In genomic region chr3:125125822-125126245, GRCh38 we compare ENCODE assay signal across 10 cellular contexts.
DNase-seq lines count a peak whose midpoint lies in the region; ATAC-seq and TF ChIP-seq lines count a peak whose summit lies in the region.
"Had no signal": no experiment of that assay in that cellular context is flagged by ENCODE, and none has a peak within 500 bp of the region (broad histone marks: within the 10 kb centered on the region; RNA-seq: fewer than 3 reads in every experiment).

No MANE protein-coding gene starts in this region.

- H3K36me3 ChIP-seq in naive thymus-derived CD4-positive, alpha-beta T cell (ENCODE audit: control insufficient read depth in 2 of 3, insufficient read depth in 3 of 3, low read length in 3 of 3): no peaks in the 10 kb centered on the region

- POLR2A ChIA-PET in naive thymus-derived CD4-positive, alpha-beta T cell (lab: Charles Lee): interaction anchor here (0.5 to 1.4 kb wide), 2 partner anchors 15 to 281 kb away, joined by 3 to 4 read pairs; no protein-coding TSS in a partner anchor

- peaks cover 12 to 63% (median 27%) of the 10 kb centered on the region in 7 donors for H3K4me1 Mint-ChIP-seq in naive thymus-derived CD4-positive, alpha-beta T cell

- peaks cover 5 to 17% of the 10 kb centered on the region in 2 donors for H3K4me1 ChIP-seq in naive thymus-derived CD4-positive, alpha-beta T cell (ENCODE audit: control insufficient read depth in 2 of 2, insufficient read depth in 2 of 2, low read length in 2 of 2)

- no peak overlapping the region for H3K27ac ChIP-seq in naive thymus-derived CD4-positive, alpha-beta T cell (ENCODE audit: low read depth, low read length)
- H3K27ac ChIP-seq in coronary artery: no peak overlapping the region

- no peaks in the 10 kb centered on the region for H3K9me3 Mint-ChIP-seq in naive thymus-derived CD4-positive, alpha-beta T cell

- H3K4me3 Mint-ChIP-seq in naive thymus-derived CD4-positive, alpha-beta T cell: peak overlapping the region in 1 of 10 donors; percentile 40

- CTCF ChIA-PET in naive thymus-derived CD4-positive, alpha-beta T cell (lab: Charles Lee): no interaction called here

- ATAC-seq in naive thymus-derived CD4-positive, alpha-beta T cell: peak; percentile 73
- ATAC-seq in GM21381 (IDR thresholded peaks at IDR 0.05; ENCODE audit: unreplicated experiment): no peak

- H3K4me3 ChIP-seq in naive thymus-derived CD4-positive, alpha-beta T cell (ENCODE audit: low read length): no peak overlapping the region
- no peak overlapping the region for H3K4me3 ChIP-seq in coronary artery

- intact Hi-C loops in naive thymus-derived CD4-positive, alpha-beta T cell (cut with micrococcal nuclease): loop anchor here in 1 of 2 donors (1.0 to 5.0 kb wide), 2 partner anchors 15 to 74 kb away; no protein-coding TSS in a partner anchor

- no peaks in the 10 kb centered on the region for H3K9me3 ChIP-seq in naive thymus-derived CD4-positive, alpha-beta T cell (ENCODE audit: control insufficient read depth in 2 of 3, low read length in 3 of 3)

- H3K36me3 Mint-ChIP-seq in naive thymus-derived CD4-positive, alpha-beta T cell: peaks cover 0 to 4% (median 0%) of the 10 kb centered on the region in 5 donors

- H3K27me3 ChIP-seq in naive thymus-derived CD4-positive, alpha-beta T cell (ENCODE audit: control insufficient read depth in 2 of 2, insufficient read depth in 2 of 2, low read length in 2 of 2): no peaks in the 10 kb centered on the region

- DNase-seq in GM04503 (ENCODE audit: low read depth) (peak; percentile 98), NCI-H226 (peak; percentile 100), amniotic stem cell (lab: John Stamatoyannopoulos, UW) (peak; percentile 58), cerebellum (ENCODE audit: low spot score) (no peak), dermis blood vessel endothelial cell (no peak), coronary artery (ENCODE audit: low spot score) (no peak)
- no peak for DNase-seq in naive thymus-derived CD4-positive, alpha-beta T cell
- DNase-seq: foreskin melanocyte, NCI-H2081 treated with DMSO at 0.1 percent for 48 hours had no signal

- no peak for TF ChIP-seq CTCF in coronary artery (IDR thresholded peaks at IDR 0.05)

- H3K27ac Mint-ChIP-seq in naive thymus-derived CD4-positive, alpha-beta T cell: peak overlapping the region in 5 of 9 donors; percentile 4 to 66 (median 9)

- peaks cover 0 to 18% (median 0%) of the 10 kb centered on the region in 5 donors for H3K27me3 Mint-ChIP-seq in naive thymus-derived CD4-positive, alpha-beta T cell

Comparison
In these comparisons a context has a peak if more than half of its experiments do, and no peak if none do; other contexts are left out.
1. DNase-seq: peak in GM04503 (single experiment), NCI-H226 (single experiment) and amniotic stem cell (single experiment); none in naive thymus-derived CD4-positive, alpha-beta T cell (0 of 9), cerebellum (single experiment), dermis blood vessel endothelial cell (single experiment) and coronary artery (single experiment).